Comparison of ENCODE assay signal across 13 cellular contexts in the genomic region with DNA sequence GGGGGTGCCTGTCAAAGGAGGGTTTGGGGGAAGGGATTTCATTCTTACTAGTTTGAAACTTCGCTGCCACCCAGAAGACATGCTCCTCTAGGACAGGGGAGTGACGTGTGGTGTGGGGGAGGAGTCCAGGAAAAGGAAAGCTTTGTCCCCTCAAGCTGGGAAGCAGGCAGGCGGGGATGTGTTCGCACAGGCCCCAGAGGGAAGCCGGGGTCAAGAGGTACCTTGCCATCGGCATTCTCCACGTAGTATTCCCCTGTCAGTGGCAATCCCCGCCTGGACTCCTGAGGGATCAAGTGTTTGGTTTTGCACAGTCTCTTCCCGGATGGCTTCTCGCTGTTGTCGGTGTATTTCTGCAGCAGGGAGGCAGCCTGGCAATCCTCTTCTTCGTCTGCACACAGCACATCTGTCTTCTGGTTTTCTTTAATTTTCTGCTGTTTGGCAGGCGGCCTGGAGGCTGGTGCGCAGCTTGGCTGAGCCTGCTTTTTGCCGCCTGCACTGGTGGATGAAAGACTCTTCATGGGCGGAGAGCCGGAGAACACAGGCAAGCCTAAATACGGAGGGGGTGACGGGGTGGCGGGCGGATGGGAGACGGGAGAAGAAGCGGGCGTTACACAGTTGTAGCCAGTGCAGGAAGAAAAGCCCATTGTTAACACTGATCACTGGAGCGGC. TPM values are rescaled to one million over a fixed set of nuclear protein-coding genes. Genes with fewer than 3 reads are reported as not detected.
DNase-seq lines count a peak whose midpoint lies in the region; FAIRE-seq and TF ChIP-seq lines count a peak whose summit lies in the region.
"Had no signal": no experiment of that assay in that cellular context is flagged by ENCODE, and none has a peak within 500 bp of the region (broad histone marks: within the 10 kb centered on the region; RNA-seq: fewer than 3 reads in every experiment).

No MANE protein-coding gene starts in this region.

- H3K36me3 ChIP-seq in OCI-LY7 (ENCODE audit: insufficient read depth, low read length), result peaks cover 100% of the 10 kb centered on the region
- H3K36me3 ChIP-seq in kidney (ENCODE audit: control insufficient read depth in 1 of 2, insufficient read depth in 2 of 2, low read length in 2 of 2), result peaks cover 6 to 16% of the 10 kb centered on the region in 2 donors

- H3K4me3 ChIP-seq in OCI-LY7 (ENCODE audit: low read depth, low read length, poor library complexity, severe bottlenecking) (no peak overlapping the region), kidney (ENCODE audit: low read length in 2 of 2) (no peak overlapping the region)
- H3K4me3 ChIP-seq: SJSA1, spleen had no signal

- no peak for TF ChIP-seq POLR2A in erythroblast (IDR thresholded peaks at IDR 0.05; ENCODE audit: low read length)

- TSS peak; percentile 52 for BruUV-seq in OCI-LY7 (replicated peaks; lab: Mats Ljungman, UMichigan)

- no peak overlapping the region for H3K4me2 ChIP-seq in OCI-LY7 (ENCODE audit: low read length)

- FAIRE-seq in kidney (lab: Jason Lieb, UNC), result no peak

- H3K27ac ChIP-seq in OCI-LY7 (ENCODE audit: low read depth, low read length, poor library complexity, severe bottlenecking) (no peak overlapping the region), kidney (ENCODE audit: low read depth in 2 of 2, low read length in 2 of 2) (no peak overlapping the region)
- H3K27ac ChIP-seq: 22Rv1, C4-2B, SJSA1, spleen had no signal

- POLR2A ChIA-PET in OCI-LY7 (lab: Charles Lee), result no interaction called here

- no peaks in the 10 kb centered on the region for H3K9me2 ChIP-seq in OCI-LY7 (ENCODE audit: insufficient read depth, low read length)

- CTCF ChIA-PET in OCI-LY7 (lab: Charles Lee; ENCODE audit: unreplicated experiment), result no interaction called here

- H3K4me1 ChIP-seq in OCI-LY7 (ENCODE audit: insufficient read depth, low read length, poor library complexity, severe bottlenecking) (no peaks in the 10 kb centered on the region), kidney (ENCODE audit: control insufficient read depth in 1 of 2, insufficient read depth in 1 of 2, low read depth in 1 of 2, low read length in 2 of 2) (peaks cover 0 to 6% of the 10 kb centered on the region in 2 donors)
- H3K4me1 ChIP-seq: SJSA1 had no signal

- no peaks in the 10 kb centered on the region for H4K20me1 ChIP-seq in OCI-LY7 (ENCODE audit: insufficient read depth, low read length)

- H3K79me2 ChIP-seq in OCI-LY7 (ENCODE audit: insufficient read depth, low read depth, low read length), result no peaks in the 10 kb centered on the region

- no peak for TF ChIP-seq CTCF in OCI-LY7 (conservative IDR thresholded peaks at IDR 0.05; ENCODE audit: low read length)
- TF ChIP-seq CTCF in kidney (IDR thresholded peaks at IDR 0.05; ENCODE audit: borderline replicate concordance, extremely low read depth, insufficient read depth), result no peak

- no peak overlapping the region for H3K9ac ChIP-seq in kidney (ENCODE audit: low read length in 2 of 2)

- intact Hi-C loops in OCI-LY7 (cut with micrococcal nuclease; ENCODE audit: unreplicated experiment) (no loop called here), head of caudate nucleus (cut with DNase I) (no loop called here), posterior cingulate gyrus (cut with DNase I) (no loop called here), kidney (cut with DNase I) (no loop called here)

- DNase-seq in DMS 273 (lab: John Stamatoyannopoulos, UW; ENCODE audit: unreplicated experiment) (peak; percentile 66), DMS 273 treated with DMSO at 0.1 percent for 48 hours (lab: John Stamatoyannopoulos, UW) (no peak), OCI-LY7 (ENCODE audit: low spot score) (no peak), head of caudate nucleus (peak in 28 of 42 donors; percentile 23 to 74 (median 52)), posterior cingulate gyrus (peak in 9 of 10 donors; percentile 26 to 92 (median 50)), erythroblast (lab: John Stamatoyannopoulos, UW) (no peak), kidney (no peak)
- DNase-seq in stimulated activated CD8-positive, alpha-beta memory T cell treated with anti-CD3 and anti-CD28 coated beads, Interleukin-4, amount 100 ng/mL, for 48 hours, result no peak
- DNase-seq: MV-4-11, spleen had no signal

- H3K9me3 ChIP-seq in OCI-LY7 (ENCODE audit: low read length), result no peaks in the 10 kb centered on the region
- no peaks in the 10 kb centered on the region for H3K9me3 ChIP-seq in kidney (ENCODE audit: control insufficient read depth in 1 of 2, low read length in 2 of 2)
- H3K9me3 ChIP-seq: SJSA1, spleen had no signal

- H2AFZ ChIP-seq in OCI-LY7 (ENCODE audit: low read length), result no peak overlapping the region

RNA-seq across cellular contexts. Expression of a gene that starts 35.1 kb away (rescaled TPM):
- 55.6 and 64.3 TPM in 2 replicates for total RNA-seq in OCI-LY7 (2014; rRNA removed; shearing (Covaris generic))
- total RNA-seq in OCI-LY7 (2022), result 48.0 and 52.2 TPM in 2 replicates
- 33.9 TPM for total RNA-seq in kidney
- 7.7 TPM for polyA plus RNA-seq in kidney (ENCODE audit: insufficient read depth, low read depth, low replicate concordance)

Comparison
In these comparisons a context has a peak if more than half of its experiments do, and no peak if none do; other contexts are left out.
1. DNase-seq: peak in DMS 273 (single experiment), head of caudate nucleus (28 of 42) and posterior cingulate gyrus (9 of 10); none in DMS 273 treated with DMSO at 0.1 percent for 48 hours (single experiment), OCI-LY7 (single experiment), stimulated activated CD8-positive, alpha-beta memory T cell treated with anti-CD3 and anti-CD28 coated beads, Interleukin-4, amount 100 ng/mL, for 48 hours (single experiment), erythroblast (0 of 2) and kidney (single experiment).